Comparison of ENCODE assay signal across 27 cellular contexts in genomic region chr6:153698637-153699036, GRCh38.
"Had no signal": no experiment of that assay in that cellular context is flagged by ENCODE, and none has a peak within 500 bp of the region (broad histone marks: within the 10 kb centered on the region; RNA-seq: fewer than 3 reads in every experiment).

No MANE protein-coding gene starts in this region.

- H3K4me2 ChIP-seq: hepatocyte, neural progenitor cell had no signal

- DNase-seq: effector CD8-positive, alpha-beta T cell; endodermal cell; foreskin keratinocyte; heart left ventricle; kidney; mesendoderm; midbrain; naive thymus-derived CD4-positive, alpha-beta T cell; sigmoid colon; stimulated activated CD4-positive, alpha-beta T cell treated with anti-CD3 and anti-CD28 coated beads, Interleukin-2, amount 100 ng/mL, for 24 hours; stimulated activated CD4-positive, alpha-beta T cell treated with anti-CD3 and anti-CD28 coated beads, Interleukin-4, amount 100 ng/mL, for 24 hours; stimulated activated naive CD4-positive, alpha-beta T cell treated with Interleukin-2 at 50 U/mL for 16 hours; stomach; thyroid gland had no signal

- H3K4me1 Mint-ChIP-seq: endodermal cell; naive thymus-derived CD4-positive, alpha-beta T cell; nephron; stimulated activated effector memory CD8-positive, alpha-beta T cell treated with anti-CD3 and anti-CD28 coated beads, Interleukin-12 subunit alpha, Interleukin-12 subunit beta, amount 100 ng/mL, for 72 hours had no signal

- H3K27me3 Mint-ChIP-seq: dendritic cell treated with granulocyte-macrophage colony-stimulating factor and Interleukin-4, amounts not matched to agents 40 ng/mL and 50 ng/mL, for 4 days; progenitor cell of endocrine pancreas had no signal

- H3K9ac ChIP-seq: neural progenitor cell, parathyroid adenoma had no signal

- H3K9me3 Mint-ChIP-seq: neural progenitor cell, type B pancreatic cell had no signal

- H2AFZ ChIP-seq: hepatocyte, neural progenitor cell, parathyroid adenoma had no signal

- H3K4me3 ChIP-seq: gastroesophageal sphincter, heart left ventricle, hepatocyte, neural progenitor cell, right atrium auricular region, sigmoid colon, stomach, thyroid gland had no signal

- H3K27me3 ChIP-seq: foreskin keratinocyte, gastroesophageal sphincter, heart left ventricle, hepatocyte, neural progenitor cell, right atrium auricular region, sigmoid colon, stomach, thyroid gland had no signal

- H3K27ac Mint-ChIP-seq: dendritic cell treated with granulocyte-macrophage colony-stimulating factor and Interleukin-4, amounts not matched to agents 40 ng/mL and 50 ng/mL, for 4 days; endodermal cell; naive thymus-derived CD4-positive, alpha-beta T cell; nephron; neural progenitor cell; progenitor cell of endocrine pancreas; stimulated activated effector memory CD8-positive, alpha-beta T cell treated with anti-CD3 and anti-CD28 coated beads, Interleukin-12 subunit alpha, Interleukin-12 subunit beta, amount 100 ng/mL, for 72 hours; type B pancreatic cell had no signal

- H3K4me1 ChIP-seq: foreskin keratinocyte, gastroesophageal sphincter, heart left ventricle, parathyroid adenoma, right atrium auricular region, sigmoid colon, stomach, thyroid gland had no signal

- H3K27ac ChIP-seq: epithelial cell of prostate, foreskin keratinocyte, gastroesophageal sphincter, heart left ventricle, hepatocyte, neural progenitor cell, parathyroid adenoma, right atrium auricular region, sigmoid colon, stomach, thyroid gland had no signal

- H3K9me3 ChIP-seq: gastroesophageal sphincter, sigmoid colon, thyroid gland had no signal

- H3K36me3 ChIP-seq: gastroesophageal sphincter, heart left ventricle, neural progenitor cell, right atrium auricular region, sigmoid colon, stomach, thyroid gland had no signal

- H3K79me2 ChIP-seq: hepatocyte, parathyroid adenoma had no signal

- H3K4me3 Mint-ChIP-seq: dendritic cell treated with granulocyte-macrophage colony-stimulating factor and Interleukin-4, amounts not matched to agents 40 ng/mL and 50 ng/mL, for 4 days; endodermal cell; naive thymus-derived CD4-positive, alpha-beta T cell; nephron; neural progenitor cell; stimulated activated effector memory CD8-positive, alpha-beta T cell treated with anti-CD3 and anti-CD28 coated beads, Interleukin-12 subunit alpha, Interleukin-12 subunit beta, amount 100 ng/mL, for 72 hours; type B pancreatic cell had no signal

- H3K36me3 Mint-ChIP-seq: naive thymus-derived CD4-positive, alpha-beta T cell; neural progenitor cell; stimulated activated effector memory CD8-positive, alpha-beta T cell treated with anti-CD3 and anti-CD28 coated beads, Interleukin-12 subunit alpha, Interleukin-12 subunit beta, amount 100 ng/mL, for 72 hours; type B pancreatic cell had no signal

- ATAC-seq: esophagus mucosa; foreskin keratinocyte; gastroesophageal sphincter; heart left ventricle; left lobe of liver; naive thymus-derived CD4-positive, alpha-beta T cell; stimulated activated effector memory CD8-positive, alpha-beta T cell treated with anti-CD3 and anti-CD28 coated beads, Interleukin-12 subunit alpha, Interleukin-12 subunit beta, amount 100 ng/mL, for 72 hours had no signal
